8 cellular contexts compared by ENCODE assay signal in the genomic region with DNA sequence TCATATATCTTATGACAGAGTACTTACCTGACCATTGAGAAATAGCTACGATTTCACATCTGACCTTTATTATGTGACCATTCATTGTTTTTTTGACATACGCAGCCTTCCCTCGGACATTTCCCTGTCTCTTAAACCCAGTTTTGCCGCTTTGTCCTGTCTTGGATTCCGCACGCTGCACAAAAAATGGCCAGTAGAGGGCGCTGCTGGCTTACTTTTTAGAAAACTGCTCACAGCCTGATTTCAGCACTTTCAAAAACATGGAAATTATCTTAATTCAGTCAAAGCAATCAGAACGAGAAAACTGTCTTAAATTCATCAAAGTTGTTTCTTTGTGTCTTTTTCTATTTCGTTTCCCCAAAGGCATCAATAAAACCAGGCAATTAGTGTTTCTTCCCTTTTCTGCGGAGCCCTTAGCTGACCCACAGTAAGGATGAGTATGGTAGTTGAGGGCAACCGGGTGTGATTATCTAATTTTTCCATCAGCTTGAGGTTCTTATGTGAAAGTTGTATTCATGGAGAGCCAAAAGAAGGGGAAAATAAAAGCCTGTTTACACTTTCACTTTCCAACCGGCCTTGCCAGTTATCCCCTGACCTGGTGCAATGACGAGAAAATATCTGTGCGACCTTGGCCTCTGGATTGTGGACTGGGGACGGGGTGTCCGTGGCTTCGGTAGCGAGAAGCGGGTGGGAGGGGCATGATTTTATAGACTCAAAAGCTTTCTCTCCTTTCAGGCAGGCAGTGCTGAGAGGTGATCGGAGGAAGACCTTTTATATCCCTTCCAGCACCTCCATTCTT.
DNase-seq lines count a peak whose midpoint lies in the region; ATAC-seq, FAIRE-seq and TF ChIP-seq lines count a peak whose summit lies in the region.

No MANE protein-coding gene starts in this region.

- peak; percentile 57 for ATAC-seq in GM18909 (IDR thresholded peaks at IDR 0.05; ENCODE audit: poor library complexity, unreplicated experiment)
- no peak for ATAC-seq in activated T-cell treated with anti-CD3 and anti-CD28 coated beads, Interleukin-2, amount 50 U/mL, for 4 hours
- ATAC-seq in stimulated activated naive CD8-positive, alpha-beta T cell treated with anti-CD3 and anti-CD28 coated beads, Interleukin-15, Interleukin-2, amounts not matched to agents 100 U/mL and 50 U/mL, for 24 hours = peak; percentile 40

- peaks cover 17% of the 10 kb centered on the region for H3K27me3 Mint-ChIP-seq in activated T-cell treated with anti-CD3 and anti-CD28 coated beads, Interleukin-2, amount 50 U/mL, for 4 hours (ENCODE audit: low read depth)
- peaks cover 31% of the 10 kb centered on the region for H3K27me3 Mint-ChIP-seq in nephron progenitor cell (ENCODE audit: low read depth, poor library complexity)

- H3K9me3 ChIP-seq in OCI-LY3 (ENCODE audit: insufficient read depth, low read length) (no peaks in the 10 kb centered on the region), fibroblast of lung (ENCODE audit: control insufficient read depth, insufficient read depth, low read depth, low read length) (no peaks in the 10 kb centered on the region)

- H3K27me3 ChIP-seq in OCI-LY3 (ENCODE audit: low read depth, low read length) (peaks cover 15% of the 10 kb centered on the region), fibroblast of lung (ENCODE audit: control insufficient read depth, insufficient read depth, low read length) (no peaks in the 10 kb centered on the region)

- H4K20me1 ChIP-seq in OCI-LY3 (ENCODE audit: insufficient read depth, low read length) (no peaks in the 10 kb centered on the region), fibroblast of lung (ENCODE audit: control insufficient read depth, extremely low read depth, insufficient read depth, low read length) (no peaks in the 10 kb centered on the region)

- no peaks in the 10 kb centered on the region for H3K9me3 Mint-ChIP-seq in activated T-cell treated with anti-CD3 and anti-CD28 coated beads, Interleukin-2, amount 50 U/mL, for 4 hours
- H3K9me3 Mint-ChIP-seq in nephron progenitor cell = no peaks in the 10 kb centered on the region

- no peak overlapping the region for H3K27ac Mint-ChIP-seq in nephron progenitor cell

- H3K36me3 Mint-ChIP-seq in activated T-cell treated with anti-CD3 and anti-CD28 coated beads, Interleukin-2, amount 50 U/mL, for 4 hours (ENCODE audit: insufficient read depth) = no peaks in the 10 kb centered on the region
- no peaks in the 10 kb centered on the region for H3K36me3 Mint-ChIP-seq in nephron progenitor cell (ENCODE audit: low read depth)

- no peak for FAIRE-seq in HTR-8/SVneo (lab: Jason Lieb, UNC)

- no peak overlapping the region for H3K4me3 Mint-ChIP-seq in activated T-cell treated with anti-CD3 and anti-CD28 coated beads, Interleukin-2, amount 50 U/mL, for 4 hours
- no peak overlapping the region for H3K4me3 Mint-ChIP-seq in nephron progenitor cell

- DNase-seq in AG20443 (ENCODE audit: low spot score) (peak; percentile 73), HTR-8/SVneo (ENCODE audit: insufficient read length, low spot score) (peak; percentile 21), fibroblast of lung (ENCODE audit: low read depth in 2 of 2) (peak; percentile 37 to 79), nephron progenitor cell (peak; percentile 91)
- peak; percentile 72 for DNase-seq in activated T-cell treated with anti-CD3 and anti-CD28 coated beads, Interleukin-2, amount 50 U/mL, for 4 hours
- peak; percentile 79 for DNase-seq in stimulated activated naive CD8-positive, alpha-beta T cell treated with anti-CD3 and anti-CD28 coated beads, Interleukin-15, Interleukin-2, amounts not matched to agents 100 U/mL and 50 U/mL, for 24 hours

- H3K27ac ChIP-seq in OCI-LY3 (ENCODE audit: low read length) (no peak overlapping the region), fibroblast of lung (ENCODE audit: insufficient read depth, low read length) (no peak overlapping the region)

- H3K4me1 Mint-ChIP-seq in activated T-cell treated with anti-CD3 and anti-CD28 coated beads, Interleukin-2, amount 50 U/mL, for 4 hours (ENCODE audit: low read depth) = no peaks in the 10 kb centered on the region
- peaks cover 29% of the 10 kb centered on the region for H3K4me1 Mint-ChIP-seq in nephron progenitor cell

- H3K4me2 ChIP-seq in OCI-LY3 (ENCODE audit: low read length) = peak overlapping the region; percentile 71
- H3K4me2 ChIP-seq in fibroblast of lung (ENCODE audit: extremely low read depth, insufficient read depth, low read length) = peak overlapping the region; percentile 92

- H3K9ac ChIP-seq in OCI-LY3 (ENCODE audit: low read length) (peak overlapping the region; percentile 28; the same call in 1 of the 2 replicates), fibroblast of lung (ENCODE audit: insufficient read depth, low read length) (no peak overlapping the region)

- TF ChIP-seq CTCF in OCI-LY3 (IDR thresholded peaks at IDR 0.05; ENCODE audit: low read depth, low read length) (peak; percentile 97), fibroblast of lung (conservative IDR thresholded peaks at IDR 0.05 in 1 of 2, IDR thresholded peaks at IDR 0.05 in 1 of 2; ENCODE audit: low read depth in 1 of 2, low read length in 2 of 2) (peak; percentile 87 to 91), nephron progenitor cell (IDR thresholded peaks at IDR 0.05) (peak; percentile 95)

- no peaks in the 10 kb centered on the region for H3K4me1 ChIP-seq in OCI-LY3 (ENCODE audit: low read length)
- H3K4me1 ChIP-seq in fibroblast of lung (ENCODE audit: control insufficient read depth, extremely low read depth, insufficient read depth, low read length) = no peaks in the 10 kb centered on the region

- H2AFZ ChIP-seq in OCI-LY3 (ENCODE audit: low read depth, low read length) (0 out of 2 replicates have a peak overlapping the region, but pooled peaks have one; percentile 50), fibroblast of lung (ENCODE audit: low read length) (peak overlapping the region; percentile 77)

- H3K36me3 ChIP-seq in OCI-LY3 (replicated peaks; ENCODE audit: low read depth, low read length) = no peaks in the 10 kb centered on the region
- no peaks in the 10 kb centered on the region for H3K36me3 ChIP-seq in fibroblast of lung (ENCODE audit: control insufficient read depth, insufficient read depth, low read length)

- H3K79me2 ChIP-seq in OCI-LY3 (ENCODE audit: low read length) (no peaks in the 10 kb centered on the region), fibroblast of lung (ENCODE audit: control insufficient read depth, insufficient read depth, low read length) (no peaks in the 10 kb centered on the region)

- H3K4me3 ChIP-seq in OCI-LY3 (ENCODE audit: low read length) = peak overlapping the region; percentile 68
- peak overlapping the region; percentile 45 to 63 (median 51) for H3K4me3 ChIP-seq in fibroblast of lung (replicated peaks in 1 of 4; ENCODE audit: control extremely low read depth in 1 of 4, insufficient read depth in 1 of 4, low read depth in 3 of 4, low read length in 4 of 4)

Comparison
In these comparisons a context has a peak if more than half of its experiments do, and no peak if none do; other contexts are left out.
1. DNase-seq: peak in every context shown above with its lines; median percentile 91 in nephron progenitor cell; 79 in stimulated activated naive CD8-positive, alpha-beta T cell treated with anti-CD3 and anti-CD28 coated beads, Interleukin-15, Interleukin-2, amounts not matched to agents 100 U/mL and 50 U/mL, for 24 hours; 73 in AG20443; 72 in activated T-cell treated with anti-CD3 and anti-CD28 coated beads, Interleukin-2, amount 50 U/mL, for 4 hours; 58 in fibroblast of lung; 21 in HTR-8/SVneo.
2. ATAC-seq: peak in GM18909 (single experiment) and stimulated activated naive CD8-positive, alpha-beta T cell treated with anti-CD3 and anti-CD28 coated beads, Interleukin-15, Interleukin-2, amounts not matched to agents 100 U/mL and 50 U/mL, for 24 hours (single experiment); none in activated T-cell treated with anti-CD3 and anti-CD28 coated beads, Interleukin-2, amount 50 U/mL, for 4 hours (0 of 2).
3. Peak in every context shown above with its lines, with median percentiles within 50 percentile points of each other: CTCF ChIP-seq.